ENCODE assay signal across 14 cellular contexts in the genomic region with DNA sequence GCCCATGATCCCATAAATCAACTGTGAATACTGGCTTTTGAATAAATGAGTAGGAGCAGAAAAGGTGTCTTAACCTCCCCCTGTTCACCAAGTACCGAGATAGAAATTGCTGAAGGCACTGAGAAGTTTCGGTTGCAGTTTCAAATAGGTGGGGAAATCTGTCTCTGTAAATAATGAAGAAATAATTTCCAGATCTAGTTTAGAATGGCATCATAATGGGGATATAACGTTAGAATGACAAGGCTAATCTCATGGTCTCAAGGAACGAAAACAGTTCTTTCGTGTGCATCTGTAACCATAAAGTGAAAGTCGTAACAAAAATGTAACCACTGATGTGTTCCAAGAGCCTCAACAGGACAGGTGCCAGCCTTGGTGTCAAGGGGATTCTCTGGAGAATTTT. TPM values are rescaled to one million over a fixed set of nuclear protein-coding genes. Genes with fewer than 3 reads are reported as not detected.
DNase-seq lines count a peak whose midpoint lies in the region; ATAC-seq, FAIRE-seq and TF ChIP-seq lines count a peak whose summit lies in the region.
"Had no signal": no experiment of that assay in that cellular context is flagged by ENCODE, and none has a peak within 500 bp of the region (broad histone marks: within the 10 kb centered on the region; RNA-seq: fewer than 3 reads in every experiment).

No MANE protein-coding gene starts in this region.

- no peak for TF ChIP-seq CTCF in GM10266 (IDR thresholded peaks at IDR 0.05; ENCODE audit: control insufficient read depth, insufficient read depth, low read depth, missing control alignments)
- TF ChIP-seq CTCF in mucosa of descending colon (IDR thresholded peaks at IDR 0.05): no peak

- no peaks in the 10 kb centered on the region for H3K36me3 ChIP-seq in mucosa of descending colon (ENCODE audit: low read depth)
- H3K36me3 ChIP-seq in GM23248 (ENCODE audit: low read depth): no peaks in the 10 kb centered on the region
- H3K36me3 ChIP-seq: pancreas had no signal

- H3K4me1 ChIP-seq in mucosa of descending colon (ENCODE audit: low read depth): no peaks in the 10 kb centered on the region
- H3K4me1 ChIP-seq in GM23248 (ENCODE audit: insufficient read depth): no peaks in the 10 kb centered on the region
- H3K4me1 ChIP-seq: foreskin keratinocyte, pancreas, testis had no signal

- in situ Hi-C loops in GM23248 (cut with MboI): no loop called here

- H3K4me3 ChIP-seq in mucosa of descending colon (no peak overlapping the region), GM23248 (no peak overlapping the region)
- H3K4me3 ChIP-seq: pancreas, testis had no signal

- FAIRE-seq in GM19239 (lab: Jason Lieb, UNC): peak; percentile 74
- FAIRE-seq: pancreas had no signal

- no peak overlapping the region for H3K9ac ChIP-seq in GM23248

- DNase-seq in GM10266 (ENCODE audit: extremely low spot score): peak; percentile 51
- DNase-seq in GM19239 (ENCODE audit: insufficient read length, low spot score): peak; percentile 46
- DNase-seq in mucosa of descending colon: no peak
- DNase-seq in GM23248: no peak
- DNase-seq in activated CD4-positive, alpha-beta memory T cell treated with anti-CD3 and anti-CD28 coated beads for 36 hours: no peak
- no peak for DNase-seq in HuH-7.5 (ENCODE audit: low spot score)
- DNase-seq: activated CD4-positive, CD25-positive, alpha-beta regulatory T cell treated with anti-CD3 and anti-CD28 coated beads, Interleukin-2, amount 50 U/mL, for 72 hours; activated naive CD4-positive, alpha-beta T cell treated with Interleukin-2 at 50 U/mL for 16 hours; EL; foreskin keratinocyte; pancreas; testis had no signal

- H4K20me1 ChIP-seq in GM23248 (ENCODE audit: insufficient read depth): no peaks in the 10 kb centered on the region

- H3K36me3 Mint-ChIP-seq in activated CD4-positive, alpha-beta memory T cell treated with anti-CD3 and anti-CD28 coated beads for 36 hours: no peaks in the 10 kb centered on the region

- POLR2A ChIA-PET in activated CD4-positive, alpha-beta memory T cell treated with anti-CD3 and anti-CD28 coated beads for 36 hours (lab: Charles Lee): no interaction called here

- CTCF ChIA-PET in activated CD4-positive, alpha-beta memory T cell treated with anti-CD3 and anti-CD28 coated beads for 36 hours (lab: Charles Lee): interaction anchor here (0.6 kb wide), 1 partner anchor 12 kb away, joined by 4 read pairs; no protein-coding TSS in a partner anchor

- ATAC-seq in HG02588 (IDR thresholded peaks at IDR 0.05; ENCODE audit: unreplicated experiment) (peak; percentile 66), HG03280 (IDR thresholded peaks at IDR 0.05; ENCODE audit: unreplicated experiment) (peak; percentile 77), mucosa of descending colon (no peak)
- ATAC-seq: foreskin keratinocyte, pancreas had no signal

- no peak overlapping the region for H3K4me2 ChIP-seq in GM23248 (ENCODE audit: unreplicated experiment)

- H3K4me3 Mint-ChIP-seq in activated CD4-positive, alpha-beta memory T cell treated with anti-CD3 and anti-CD28 coated beads for 36 hours: no peak overlapping the region

- H3K9me3 Mint-ChIP-seq in activated CD4-positive, alpha-beta memory T cell treated with anti-CD3 and anti-CD28 coated beads for 36 hours: no peaks in the 10 kb centered on the region

- H3K27ac Mint-ChIP-seq in activated CD4-positive, alpha-beta memory T cell treated with anti-CD3 and anti-CD28 coated beads for 36 hours: no peak overlapping the region

- no peak overlapping the region for H2AFZ ChIP-seq in GM23248

- H3K27me3 ChIP-seq in GM23248 (replicated peaks; ENCODE audit: insufficient read depth): peaks cover 13% of the 10 kb centered on the region; the same call in 1 of the 2 replicates
- H3K27me3 ChIP-seq: foreskin keratinocyte, pancreas, testis had no signal

- intact Hi-C loops in mucosa of descending colon (cut with DNase I, micrococcal nuclease): no loop called here
- intact Hi-C loops in activated CD4-positive, alpha-beta memory T cell treated with anti-CD3 and anti-CD28 coated beads for 36 hours (cut with micrococcal nuclease): no loop called here

- H3K79me2 ChIP-seq in GM23248 (ENCODE audit: insufficient read depth): no peaks in the 10 kb centered on the region

- no peaks in the 10 kb centered on the region for H3K9me3 ChIP-seq in mucosa of descending colon
- H3K9me3 ChIP-seq in GM23248 (ENCODE audit: low read depth): no peaks in the 10 kb centered on the region
- H3K9me3 ChIP-seq: pancreas, testis had no signal

- peaks cover 15% of the 10 kb centered on the region for H3K4me1 Mint-ChIP-seq in activated CD4-positive, alpha-beta memory T cell treated with anti-CD3 and anti-CD28 coated beads for 36 hours (ENCODE audit: low read depth)

- H3K27me3 Mint-ChIP-seq in activated CD4-positive, alpha-beta memory T cell treated with anti-CD3 and anti-CD28 coated beads for 36 hours: peaks cover 33% of the 10 kb centered on the region

- no peaks in the 10 kb centered on the region for H3F3A ChIP-seq in GM23248 (ENCODE audit: insufficient read depth)

- H3K9me2 ChIP-seq in GM23248 (ENCODE audit: insufficient read depth): no peaks in the 10 kb centered on the region

- H3K27ac ChIP-seq in GM23248: no peak overlapping the region
- H3K27ac ChIP-seq: foreskin keratinocyte, pancreas, testis had no signal

- 50 to 57% methylated on average over 6 of the region's 6 CpGs for WGBS in GM23248 (ENCODE audit: low coverage in 1 of 2, low lambda C conversion rate in 2 of 2, missing lambda C conversion rate in 2 of 2), 2 experiments

RNA-seq across cellular contexts. Expression of a gene that starts 49.9 kb away (rescaled TPM):
- total RNA-seq in mucosa of descending colon: 10 to 100 TPM; 13.9 to 22.3 (median 19.0) TPM
- total RNA-seq in GM23248 (2014; rRNA removed; shearing (Covaris generic)): 9.9 and 16.2 TPM in 2 replicates
- polyA plus RNA-seq in GM23248 (2016; fragmentation: Nextera tagmentation; extraction: Ambion mirVana): 37.7 and 40.0 TPM in 2 replicates
- total RNA-seq in activated CD4-positive, alpha-beta memory T cell treated with anti-CD3 and anti-CD28 coated beads for 36 hours: 10 to 100 TPM; 20.8 to 21.8 TPM

Comparison
In these comparisons a context has a peak if more than half of its experiments do, and no peak if none do; other contexts are left out.
1. DNase-seq: peak in GM10266 (single experiment) and GM19239 (single experiment); none in mucosa of descending colon (0 of 3), GM23248 (single experiment), activated CD4-positive, alpha-beta memory T cell treated with anti-CD3 and anti-CD28 coated beads for 36 hours (single experiment) and HuH-7.5 (single experiment).